Comparison of ENCODE assay signal across 25 cellular contexts in the genomic region with DNA sequence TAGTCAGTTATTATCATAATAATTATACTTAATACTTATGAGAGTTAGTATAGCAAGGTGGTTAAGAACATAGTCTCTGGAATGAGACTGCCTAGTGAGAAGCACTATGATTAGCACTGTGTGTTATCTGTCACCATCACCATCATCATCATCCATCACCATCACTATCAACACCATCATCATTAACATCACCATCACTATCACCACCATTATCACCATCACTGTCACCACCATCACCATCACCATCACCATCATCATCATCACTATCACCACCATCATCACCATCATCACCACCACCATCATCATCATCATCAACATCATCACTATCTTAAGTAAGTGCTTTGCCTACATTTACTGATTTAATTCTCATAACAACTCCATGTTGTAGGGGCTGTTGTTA. TPM values are rescaled to one million over a fixed set of nuclear protein-coding genes. Genes with fewer than 3 reads are reported as not detected.
DNase-seq lines count a peak whose midpoint lies in the region; ATAC-seq, FAIRE-seq and TF ChIP-seq lines count a peak whose summit lies in the region.
"Had no signal": no experiment of that assay in that cellular context is flagged by ENCODE, and none has a peak within 500 bp of the region (broad histone marks: within the 10 kb centered on the region; RNA-seq: fewer than 3 reads in every experiment).

No MANE protein-coding gene starts in this region.

- DNase-seq in T-helper 2 cell treated with Interferon-gamma antibody and Interleukin-4, amounts not matched to agents 5 μg/mL and 100 μg/mL, for 36 hours (ENCODE audit: low spot score): no peak
- DNase-seq in T-helper 2 cell: no peak
- no peak for DNase-seq in CD4-positive, CD25-positive, alpha-beta regulatory T cell
- DNase-seq in HTR-8/SVneo (ENCODE audit: insufficient read length, low spot score): no peak
- no peak for DNase-seq in endothelial cell (ENCODE audit: low spot score)
- DNase-seq in WTC11 (ENCODE audit: low spot score): no peak
- no peak for DNase-seq in iPS-NIHi7 (ENCODE audit: extremely low spot score)
- no peak for DNase-seq in NCI-H2107 (lab: John Stamatoyannopoulos, UW)
- DNase-seq: GOT3, HCEC 1CT, MM.1S, NCI-H1092, NCI-H1417 treated with DMSO at 0.1 percent for 48 hours, NCI-H1694 treated with DMSO at 0.1 percent for 48 hours, NCI-H446, NCI-H524 treated with DMSO at 0.1 percent for 48 hours, NCI-H774, PC-3, SK-N-SH had no signal

- peaks cover 25% of the 10 kb centered on the region for H3K4me1 ChIP-seq in CD4-positive, CD25-positive, alpha-beta regulatory T cell (ENCODE audit: control insufficient read depth, insufficient read depth, low read length, poor library complexity, severe bottlenecking)

- TF ChIP-seq CTCF in endothelial cell (IDR thresholded peaks at IDR 0.05; ENCODE audit: unreplicated experiment) (no peak), WTC11 (IDR thresholded peaks at IDR 0.05) (no peak)

- H3K27ac ChIP-seq in CD4-positive, CD25-positive, alpha-beta regulatory T cell (ENCODE audit: insufficient read depth, low read length, poor library complexity, severe bottlenecking): no peak overlapping the region
- H3K27ac ChIP-seq: 22Rv1, C4-2B, KMS-11 had no signal

- H3K27ac Mint-ChIP-seq in T-helper 2 cell treated with Interferon-gamma antibody and Interleukin-4, amounts not matched to agents 5 μg/mL and 100 μg/mL, for 36 hours: peak overlapping the region; percentile 0
- peak overlapping the region in 2 of 3 donors; percentile 81 to 96 for H3K27ac Mint-ChIP-seq in CD4-positive, CD25-positive, alpha-beta regulatory T cell
- H3K27ac Mint-ChIP-seq in endothelial cell (ENCODE audit: unreplicated experiment) (no peak overlapping the region), WTC11 (no peak overlapping the region)
- H3K27ac Mint-ChIP-seq: B cell, IgD-negative memory B cell had no signal

- CTCF ChIA-PET in WTC11 (lab: Charles Lee): no interaction called here

- peak; percentile 95 for FAIRE-seq in HTR-8/SVneo (lab: Jason Lieb, UNC)
- FAIRE-seq: G401.6 had no signal

- H3K27me3 ChIP-seq in CD4-positive, CD25-positive, alpha-beta regulatory T cell (ENCODE audit: control insufficient read depth, insufficient read depth, low read length): no peaks in the 10 kb centered on the region

- no peak overlapping the region for H3K4me3 ChIP-seq in CD4-positive, CD25-positive, alpha-beta regulatory T cell (ENCODE audit: low read depth, low read length)

- H3K9me3 Mint-ChIP-seq in T-helper 2 cell treated with Interferon-gamma antibody and Interleukin-4, amounts not matched to agents 5 μg/mL and 100 μg/mL, for 36 hours: peaks cover 5% of the 10 kb centered on the region
- peaks cover 0 to 4% (median 2%) of the 10 kb centered on the region in 7 donors for H3K9me3 Mint-ChIP-seq in CD4-positive, CD25-positive, alpha-beta regulatory T cell
- H3K9me3 Mint-ChIP-seq in endothelial cell (ENCODE audit: unreplicated experiment) (no peaks in the 10 kb centered on the region), WTC11 (peaks cover 5% of the 10 kb centered on the region)

- H3K36me3 Mint-ChIP-seq in T-helper 2 cell treated with Interferon-gamma antibody and Interleukin-4, amounts not matched to agents 5 μg/mL and 100 μg/mL, for 36 hours (ENCODE audit: low read depth): peaks cover 52% of the 10 kb centered on the region
- peaks cover 34% of the 10 kb centered on the region for H3K36me3 Mint-ChIP-seq in CD4-positive, CD25-positive, alpha-beta regulatory T cell
- peaks cover 13% of the 10 kb centered on the region for H3K36me3 Mint-ChIP-seq in endothelial cell (ENCODE audit: low read depth, unreplicated experiment)
- peaks cover 8% of the 10 kb centered on the region for H3K36me3 Mint-ChIP-seq in WTC11

- H3K4me1 Mint-ChIP-seq in T-helper 2 cell treated with Interferon-gamma antibody and Interleukin-4, amounts not matched to agents 5 μg/mL and 100 μg/mL, for 36 hours (ENCODE audit: low read depth): peaks cover 57% of the 10 kb centered on the region
- peaks cover 33 to 80% (median 49%) of the 10 kb centered on the region in 4 donors for H3K4me1 Mint-ChIP-seq in CD4-positive, CD25-positive, alpha-beta regulatory T cell
- H3K4me1 Mint-ChIP-seq in endothelial cell (ENCODE audit: unreplicated experiment) (no peaks in the 10 kb centered on the region), WTC11 (peaks cover 16% of the 10 kb centered on the region)

- no peak for ATAC-seq in CD4-positive, CD25-positive, alpha-beta regulatory T cell (ENCODE audit: low read depth in 2 of 2)
- ATAC-seq in WTC11: no peak
- ATAC-seq: PC-3 had no signal

- H3K27me3 Mint-ChIP-seq in T-helper 2 cell treated with Interferon-gamma antibody and Interleukin-4, amounts not matched to agents 5 μg/mL and 100 μg/mL, for 36 hours (ENCODE audit: low read depth): no peaks in the 10 kb centered on the region
- H3K27me3 Mint-ChIP-seq in CD4-positive, CD25-positive, alpha-beta regulatory T cell: no peaks in the 10 kb centered on the region
- H3K27me3 Mint-ChIP-seq in endothelial cell (ENCODE audit: unreplicated experiment): peaks cover 5% of the 10 kb centered on the region
- H3K27me3 Mint-ChIP-seq in WTC11 (ENCODE audit: low read depth): no peaks in the 10 kb centered on the region
- H3K27me3 Mint-ChIP-seq: B cell, IgD-negative memory B cell had no signal

- H3K4me3 Mint-ChIP-seq in T-helper 2 cell treated with Interferon-gamma antibody and Interleukin-4, amounts not matched to agents 5 μg/mL and 100 μg/mL, for 36 hours: no peak overlapping the region
- H3K4me3 Mint-ChIP-seq in CD4-positive, CD25-positive, alpha-beta regulatory T cell: no peak overlapping the region
- H3K4me3 Mint-ChIP-seq in endothelial cell (ENCODE audit: unreplicated experiment): peak overlapping the region; percentile 65
- H3K4me3 Mint-ChIP-seq in WTC11: no peak overlapping the region
- H3K4me3 Mint-ChIP-seq: B cell, IgD-negative memory B cell had no signal

- H3K9me3 ChIP-seq in CD4-positive, CD25-positive, alpha-beta regulatory T cell (ENCODE audit: control insufficient read depth in 2 of 2, low read length in 2 of 2): no peaks in the 10 kb centered on the region
- H3K9me3 ChIP-seq: SK-N-SH had no signal

- POLR2A ChIA-PET in WTC11 (lab: Charles Lee): no interaction called here

- H3K36me3 ChIP-seq in CD4-positive, CD25-positive, alpha-beta regulatory T cell (ENCODE audit: control insufficient read depth, insufficient read depth, low read length): peaks cover 15% of the 10 kb centered on the region

TF ChIP-seq in WTC11, 78 proteins besides CTCF, POLR2A, EP300 and RAD21 (continues in another document):
- TF ChIP-seq ZNF232 (CRISPR knock-in tag; IDR thresholded peaks at IDR 0.05) (no peak), GRHL2 (CRISPR knock-in tag; IDR thresholded peaks at IDR 0.05; ENCODE audit: insufficient replicate concordance, severe bottlenecking) (no peak), ZNF423 (CRISPR knock-in tag; IDR thresholded peaks at IDR 0.05) (no peak), NR2C2 (CRISPR knock-in tag; IDR thresholded peaks at IDR 0.05) (no peak), FOXK1 (CRISPR knock-in tag; IDR thresholded peaks at IDR 0.05) (no peak)
- TF ChIP-seq, protein P1, sequence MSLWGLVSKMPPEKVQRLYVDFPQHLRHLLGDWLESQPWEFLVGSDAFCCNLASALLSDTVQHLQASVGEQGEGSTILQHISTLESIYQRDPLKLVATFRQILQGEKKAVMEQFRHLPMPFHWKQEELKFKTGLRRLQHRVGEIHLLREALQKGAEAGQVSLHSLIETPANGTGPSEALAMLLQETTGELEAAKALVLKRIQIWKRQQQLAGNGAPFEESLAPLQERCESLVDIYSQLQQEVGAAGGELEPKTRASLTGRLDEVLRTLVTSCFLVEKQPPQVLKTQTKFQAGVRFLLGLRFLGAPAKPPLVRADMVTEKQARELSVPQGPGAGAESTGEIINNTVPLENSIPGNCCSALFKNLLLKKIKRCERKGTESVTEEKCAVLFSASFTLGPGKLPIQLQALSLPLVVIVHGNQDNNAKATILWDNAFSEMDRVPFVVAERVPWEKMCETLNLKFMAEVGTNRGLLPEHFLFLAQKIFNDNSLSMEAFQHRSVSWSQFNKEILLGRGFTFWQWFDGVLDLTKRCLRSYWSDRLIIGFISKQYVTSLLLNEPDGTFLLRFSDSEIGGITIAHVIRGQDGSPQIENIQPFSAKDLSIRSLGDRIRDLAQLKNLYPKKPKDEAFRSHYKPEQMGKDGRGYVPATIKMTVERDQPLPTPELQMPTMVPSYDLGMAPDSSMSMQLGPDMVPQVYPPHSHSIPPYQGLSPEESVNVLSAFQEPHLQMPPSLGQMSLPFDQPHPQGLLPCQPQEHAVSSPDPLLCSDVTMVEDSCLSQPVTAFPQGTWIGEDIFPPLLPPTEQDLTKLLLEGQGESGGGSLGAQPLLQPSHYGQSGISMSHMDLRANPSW (CRISPR knock-in tag; conservative IDR thresholded peaks at IDR 0.05; ENCODE audit: low read depth): no peak
- TF ChIP-seq, protein P2, sequence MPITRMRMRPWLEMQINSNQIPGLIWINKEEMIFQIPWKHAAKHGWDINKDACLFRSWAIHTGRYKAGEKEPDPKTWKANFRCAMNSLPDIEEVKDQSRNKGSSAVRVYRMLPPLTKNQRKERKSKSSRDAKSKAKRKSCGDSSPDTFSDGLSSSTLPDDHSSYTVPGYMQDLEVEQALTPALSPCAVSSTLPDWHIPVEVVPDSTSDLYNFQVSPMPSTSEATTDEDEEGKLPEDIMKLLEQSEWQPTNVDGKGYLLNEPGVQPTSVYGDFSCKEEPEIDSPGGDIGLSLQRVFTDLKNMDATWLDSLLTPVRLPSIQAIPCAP (CRISPR knock-in tag; IDR thresholded peaks at IDR 0.05): no peak
- TF ChIP-seq, protein P3, sequence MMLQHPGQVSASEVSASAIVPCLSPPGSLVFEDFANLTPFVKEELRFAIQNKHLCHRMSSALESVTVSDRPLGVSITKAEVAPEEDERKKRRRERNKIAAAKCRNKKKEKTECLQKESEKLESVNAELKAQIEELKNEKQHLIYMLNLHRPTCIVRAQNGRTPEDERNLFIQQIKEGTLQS (CRISPR knock-in tag; conservative IDR thresholded peaks at IDR 0.05): no peak

RNA-seq across cellular contexts. Expression of a gene that starts 39.6 kb away (rescaled TPM):
- total RNA-seq in CD4-positive, CD25-positive, alpha-beta regulatory T cell: 584 TPM
- 100 to 1,000 TPM; 186 to 278 (median 203) TPM for polyA plus RNA-seq in CD4-positive, CD25-positive, alpha-beta regulatory T cell
- total RNA-seq in endothelial cell (ENCODE audit: unreplicated experiment): 137 TPM
- 299 to 349 TPM (median 342 TPM) in 3 replicates for total RNA-seq in WTC11 (2021)

RNA-seq across cellular contexts. Expression of a gene that starts 45.6 kb away (rescaled TPM):
- total RNA-seq in CD4-positive, CD25-positive, alpha-beta regulatory T cell: 46.8 TPM
- 10 to 100 TPM; 47.5 to 75.2 (median 51.4) TPM for polyA plus RNA-seq in CD4-positive, CD25-positive, alpha-beta regulatory T cell
- total RNA-seq in endothelial cell (ENCODE audit: unreplicated experiment): 13.0 TPM
- total RNA-seq in WTC11 (2021): 11.2 to 13.5 TPM (median 12.3 TPM) in 3 replicates

Comparison
In these comparisons a context has a peak if more than half of its experiments do, and no peak if none do; other contexts are left out.
1. H3K27ac Mint-ChIP-seq: peak in T-helper 2 cell treated with Interferon-gamma antibody and Interleukin-4, amounts not matched to agents 5 μg/mL and 100 μg/mL, for 36 hours (single experiment) and CD4-positive, CD25-positive, alpha-beta regulatory T cell (2 of 3); none in endothelial cell (single experiment) and WTC11 (single experiment).